Comparison of ENCODE assay signal across 8 cellular contexts in genomic region chr2:208320686-208321085, GRCh38. TPM values are rescaled to one million over a fixed set of nuclear protein-coding genes. Genes with fewer than 3 reads are reported as not detected.
DNase-seq lines count a peak whose midpoint lies in the region; ATAC-seq and TF ChIP-seq lines count a peak whose summit lies in the region.

No MANE protein-coding gene starts in this region.

- H3K4me3 Mint-ChIP-seq in T-helper 17 cell (no peak overlapping the region), endothelial cell (ENCODE audit: unreplicated experiment) (no peak overlapping the region), natural killer cell (no peak overlapping the region)

- no peaks in the 10 kb centered on the region for H3K4me1 ChIP-seq in neutrophil (ENCODE audit: control insufficient read depth in 1 of 2, insufficient read depth in 1 of 2, low read depth in 1 of 2, low read length in 1 of 2)

- H3K27me3 Mint-ChIP-seq in T-helper 17 cell, result no peaks in the 10 kb centered on the region
- peaks cover 3% of the 10 kb centered on the region for H3K27me3 Mint-ChIP-seq in endothelial cell (ENCODE audit: unreplicated experiment)
- no peaks in the 10 kb centered on the region for H3K27me3 Mint-ChIP-seq in natural killer cell (ENCODE audit: low read depth in 2 of 2)

- H3K36me3 Mint-ChIP-seq in T-helper 17 cell (ENCODE audit: low read depth), result peaks cover 6% of the 10 kb centered on the region
- peaks cover 39% of the 10 kb centered on the region for H3K36me3 Mint-ChIP-seq in endothelial cell (ENCODE audit: low read depth, unreplicated experiment)
- H3K36me3 Mint-ChIP-seq in natural killer cell, result no peaks in the 10 kb centered on the region

- no peaks in the 10 kb centered on the region for H3K27me3 ChIP-seq in neutrophil

- peaks cover 67% of the 10 kb centered on the region for H3K36me3 ChIP-seq in neutrophil

- intact Hi-C loops in natural killer cell (cut with micrococcal nuclease), result no loop called here

- TF ChIP-seq CTCF in neutrophil (IDR thresholded peaks at IDR 0.05) (no peak), endothelial cell (IDR thresholded peaks at IDR 0.05; ENCODE audit: unreplicated experiment) (no peak), natural killer cell (IDR thresholded peaks at IDR 0.05) (no peak)

- no peaks in the 10 kb centered on the region for H3K9me3 ChIP-seq in T-helper 17 cell (ENCODE audit: control insufficient read depth, low read length, poor library complexity, severe bottlenecking)
- H3K9me3 ChIP-seq in neutrophil, result no peaks in the 10 kb centered on the region

- ATAC-seq in GM18508 (IDR thresholded peaks at IDR 0.05; ENCODE audit: insufficient read depth, unreplicated experiment) (peak; percentile 81), HG02642 (IDR thresholded peaks at IDR 0.05; ENCODE audit: poor library complexity, unreplicated experiment) (peak; percentile 91), T-helper 17 cell (no peak), natural killer cell (no peak)

- H3K4me1 Mint-ChIP-seq in T-helper 17 cell, result peaks cover 6% of the 10 kb centered on the region
- peaks cover 12% of the 10 kb centered on the region for H3K4me1 Mint-ChIP-seq in endothelial cell (ENCODE audit: unreplicated experiment)
- no peaks in the 10 kb centered on the region for H3K4me1 Mint-ChIP-seq in natural killer cell

- H3K9me3 Mint-ChIP-seq in endothelial cell (ENCODE audit: unreplicated experiment), result no peaks in the 10 kb centered on the region
- H3K9me3 Mint-ChIP-seq in natural killer cell, result no peaks in the 10 kb centered on the region

- H3K27ac ChIP-seq in neutrophil, result peak overlapping the region; percentile 7

- H3K27ac Mint-ChIP-seq in T-helper 17 cell (peak overlapping the region; percentile 47), endothelial cell (ENCODE audit: unreplicated experiment) (no peak overlapping the region), natural killer cell (no peak overlapping the region)

- H3K4me3 ChIP-seq in neutrophil (ENCODE audit: low read depth in 1 of 2, low read length in 1 of 2), result no peak overlapping the region

- DNase-seq in T-helper 17 cell (no peak), endothelial cell (ENCODE audit: low spot score) (no peak), natural killer cell (no peak), epidermal melanocyte (ENCODE audit: insufficient read length, low spot score) (no peak), GOT3 (lab: John Stamatoyannopoulos, UW) (no peak)

RNA-seq across cellular contexts. Expression of gene PIKFYVE, which starts 54.6 kb away (rescaled TPM):
- 10 to 100 TPM; 34.5 to 41.5 TPM for total RNA-seq in T-helper 17 cell
- 52.7 TPM for total RNA-seq in endothelial cell (ENCODE audit: unreplicated experiment)
- total RNA-seq in natural killer cell, result 10 to 100 TPM; 38.9 to 48.7 (median 39.2) TPM

Comparison
In these comparisons a context has a peak if more than half of its experiments do, and no peak if none do; other contexts are left out.
1. ATAC-seq: peak in GM18508 (single experiment) and HG02642 (single experiment); none in T-helper 17 cell (single experiment) and natural killer cell (0 of 3).